ENCODE assay signal across 1 cellular context in the genomic region with DNA sequence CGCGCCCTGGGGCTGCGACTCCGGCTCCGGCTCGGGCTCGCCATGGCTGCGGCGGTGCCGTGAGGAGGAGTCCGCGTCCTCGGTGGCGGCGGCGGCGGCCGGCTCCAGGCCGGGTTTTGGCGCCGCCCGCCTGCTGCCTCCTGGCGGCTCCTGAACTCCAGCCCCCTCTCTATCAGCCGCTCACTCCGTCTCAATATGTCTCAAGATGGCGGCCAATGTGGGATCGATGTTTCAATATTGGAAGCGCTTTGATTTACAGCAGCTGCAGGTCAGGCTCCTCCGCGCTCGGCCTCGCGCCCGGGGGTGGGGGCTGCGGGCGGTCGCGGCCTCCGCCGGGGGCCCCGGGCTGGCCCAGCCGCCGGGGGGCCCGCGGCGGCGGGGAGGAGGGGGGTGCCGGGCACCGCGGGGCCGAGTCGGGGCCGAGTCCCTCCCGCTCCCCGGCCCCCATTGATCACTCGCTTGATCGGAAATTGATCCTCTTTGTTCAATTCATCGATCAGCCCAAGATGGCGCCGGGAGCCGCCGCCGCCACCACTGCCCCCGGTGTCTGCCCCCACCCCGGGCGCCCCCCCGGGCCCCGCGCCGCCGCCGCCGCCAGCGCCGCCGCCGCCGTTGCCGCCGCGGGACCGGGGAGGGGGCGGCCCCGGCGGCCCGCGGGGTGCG.
A peak's percentile ranks its signal among the peaks of the same experiment; 100 is the strongest.
TF ChIP-seq lines count a peak whose summit lies in the region.

No MANE protein-coding gene starts in this region.

TF ChIP-seq in K562, 482 proteins besides CTCF, POLR2A, EP300 and RAD21 (continued from another document and continues in another):
- TF ChIP-seq JUND (IDR thresholded peaks at IDR 0.05; ENCODE audit: borderline replicate concordance, low read depth, low read length) (0 out of 2 replicates have a peak, but pooled peaks have one; percentile 24), JUND (tag; IDR thresholded peaks at IDR 0.05; ENCODE audit: borderline replicate concordance, low read depth, low read length) (no peak), CREBBP (IDR thresholded peaks at IDR 0.05; ENCODE audit: low read depth, low read length) (no peak), RCOR1 (IDR thresholded peaks at IDR 0.05; ENCODE audit: borderline replicate concordance in 1 of 2, low read depth in 2 of 2, low read length in 2 of 2) (0 out of 4 replicates have a peak, but pooled peaks of 1 of the 2 experiments have one; percentile 7), YY1 (IDR thresholded peaks at IDR 0.05; ENCODE audit: borderline replicate concordance in 1 of 3, control insufficient read depth in 1 of 3, extremely low read depth in 1 of 3, insufficient read depth in 3 of 3, insufficient read length in 1 of 3, insufficient replicate concordance in 2 of 3, low read depth in 1 of 3, low read length in 2 of 3) (peak; percentile 65 to 90 (median 90)), ZNF780A (CRISPR knock-in tag; IDR thresholded peaks at IDR 0.05) (no peak), CTBP1 (IDR thresholded peaks at IDR 0.05; ENCODE audit: borderline replicate concordance) (peak; percentile 13; the same call in 1 of the 2 replicates), CXXC5 (CRISPR knock-in tag; IDR thresholded peaks at IDR 0.05) (peak; percentile 63; the same call in 1 of the 2 replicates), ZC3H8 (IDR thresholded peaks at IDR 0.05) (no peak), E2F3 (CRISPR knock-in tag; IDR thresholded peaks at IDR 0.05) (no peak), ZNF583 (CRISPR knock-in tag; IDR thresholded peaks at IDR 0.05) (no peak), SP2 (IDR thresholded peaks at IDR 0.05; ENCODE audit: extremely low read depth, low read depth, low read length, poor library complexity, severe bottlenecking) (no peak), TCFL5 (CRISPR knock-in tag; conservative IDR thresholded peaks at IDR 0.05) (no peak), SRSF3 (IDR thresholded peaks at IDR 0.05; ENCODE audit: insufficient read depth, low read length) (no peak), NEUROD1 (IDR thresholded peaks at IDR 0.05; ENCODE audit: borderline replicate concordance, low read depth, low read length, partially characterized antibody) (peak; percentile 82), NR2C2 (CRISPR knock-in tag; IDR thresholded peaks at IDR 0.05) (no peak), NR2C2 (tag; IDR thresholded peaks at IDR 0.05) (peak; percentile 29; the same call in 1 of the 2 replicates), NFRKB (IDR thresholded peaks at IDR 0.05; ENCODE audit: low read depth) (peak; percentile 29; the same call in 1 of the 2 replicates), GABPB2 (CRISPR knock-in tag; conservative IDR thresholded peaks at IDR 0.05) (no peak), ZNF24 (IDR thresholded peaks at IDR 0.05) (no peak), FOXK1 (CRISPR knock-in tag; IDR thresholded peaks at IDR 0.05; ENCODE audit: borderline replicate concordance) (no peak), MEIS2 (IDR thresholded peaks at IDR 0.05; ENCODE audit: partially characterized antibody) (peak; percentile 25), ZBTB8A (IDR thresholded peaks at IDR 0.05; ENCODE audit: partially characterized antibody) (no peak), TARDBP (IDR thresholded peaks at IDR 0.05) (no peak), NFIX (CRISPR knock-in tag; IDR thresholded peaks at IDR 0.05; ENCODE audit: low read depth) (no peak), RBM25 (IDR thresholded peaks at IDR 0.05; ENCODE audit: low read depth, low read length, severe bottlenecking) (peak; percentile 42), TAF15 (IDR thresholded peaks at IDR 0.05; ENCODE audit: low read depth, low read length) (no peak), CCNT2 (IDR thresholded peaks at IDR 0.05; ENCODE audit: borderline replicate concordance, extremely low read depth, insufficient read length, low read depth, low read length) (peak; percentile 42), ZNF766 (CRISPR knock-in tag; conservative IDR thresholded peaks at IDR 0.05) (peak; percentile 54; the same call in 1 of the 2 replicates), HDAC1 (IDR thresholded peaks at IDR 0.05) (no peak), KDM5B (IDR thresholded peaks at IDR 0.05; ENCODE audit: insufficient replicate concordance, low read depth, low read length) (peak; percentile 55), SMARCE1 (IDR thresholded peaks at IDR 0.05) (no peak), KAT2B (IDR thresholded peaks at IDR 0.05; ENCODE audit: low read depth, low read length) (no peak), SMC3 (conservative IDR thresholded peaks at IDR 0.05; ENCODE audit: insufficient read depth, low read depth, low read length) (0 out of 2 replicates have a peak, but pooled peaks have one; percentile 22), BACH1 (tag; IDR thresholded peaks at IDR 0.05) (no peak), ZNF79 (CRISPR knock-in tag; IDR thresholded peaks at IDR 0.05; ENCODE audit: low read depth) (no peak), ZNF699 (CRISPR knock-in tag; IDR thresholded peaks at IDR 0.05; ENCODE audit: insufficient replicate concordance) (no peak), CBFA2T2 (conservative IDR thresholded peaks at IDR 0.05) (no peak), ELF4 (CRISPR knock-in tag; IDR thresholded peaks at IDR 0.05) (no peak), RBFOX2 (IDR thresholded peaks at IDR 0.05; ENCODE audit: low read depth, low read length) (peak; percentile 58), MTA1 (IDR thresholded peaks at IDR 0.05; ENCODE audit: borderline replicate concordance) (no peak), MYNN (IDR thresholded peaks at IDR 0.05) (no peak), MYNN (CRISPR knock-in tag; IDR thresholded peaks at IDR 0.05) (no peak)
- TF ChIP-seq, protein P1, sequence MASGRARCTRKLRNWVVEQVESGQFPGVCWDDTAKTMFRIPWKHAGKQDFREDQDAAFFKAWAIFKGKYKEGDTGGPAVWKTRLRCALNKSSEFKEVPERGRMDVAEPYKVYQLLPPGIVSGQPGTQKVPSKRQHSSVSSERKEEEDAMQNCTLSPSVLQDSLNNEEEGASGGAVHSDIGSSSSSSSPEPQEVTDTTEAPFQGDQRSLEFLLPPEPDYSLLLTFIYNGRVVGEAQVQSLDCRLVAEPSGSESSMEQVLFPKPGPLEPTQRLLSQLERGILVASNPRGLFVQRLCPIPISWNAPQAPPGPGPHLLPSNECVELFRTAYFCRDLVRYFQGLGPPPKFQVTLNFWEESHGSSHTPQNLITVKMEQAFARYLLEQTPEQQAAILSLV (tag; IDR thresholded peaks at IDR 0.05) = no peak
- TF ChIP-seq, protein P2, sequence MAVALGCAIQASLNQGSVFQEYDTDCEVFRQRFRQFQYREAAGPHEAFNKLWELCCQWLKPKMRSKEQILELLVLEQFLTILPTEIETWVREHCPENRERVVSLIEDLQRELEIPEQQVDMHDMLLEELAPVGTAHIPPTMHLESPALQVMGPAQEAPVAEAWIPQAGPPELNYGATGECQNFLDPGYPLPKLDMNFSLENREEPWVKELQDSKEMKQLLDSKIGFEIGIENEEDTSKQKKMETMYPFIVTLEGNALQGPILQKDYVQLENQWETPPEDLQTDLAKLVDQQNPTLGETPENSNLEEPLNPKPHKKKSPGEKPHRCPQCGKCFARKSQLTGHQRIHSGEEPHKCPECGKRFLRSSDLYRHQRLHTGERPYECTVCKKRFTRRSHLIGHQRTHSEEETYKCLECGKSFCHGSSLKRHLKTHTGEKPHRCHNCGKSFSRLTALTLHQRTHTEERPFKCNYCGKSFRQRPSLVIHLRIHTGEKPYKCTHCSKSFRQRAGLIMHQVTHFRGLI (CRISPR knock-in tag; IDR thresholded peaks at IDR 0.05) = no peak
- TF ChIP-seq, protein P3, sequence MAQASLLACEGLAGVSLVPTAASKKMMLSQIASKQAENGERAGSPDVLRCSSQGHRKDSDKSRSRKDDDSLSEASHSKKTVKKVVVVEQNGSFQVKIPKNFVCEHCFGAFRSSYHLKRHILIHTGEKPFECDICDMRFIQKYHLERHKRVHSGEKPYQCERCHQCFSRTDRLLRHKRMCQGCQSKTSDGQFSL (CRISPR knock-in tag; IDR thresholded peaks at IDR 0.05) = no peak
- TF ChIP-seq, protein P3 (tag; IDR thresholded peaks at IDR 0.05) = peak in 1 of 2 experiments; percentile 87; a peak in 2 of 4 replicates
- TF ChIP-seq, protein P4, sequence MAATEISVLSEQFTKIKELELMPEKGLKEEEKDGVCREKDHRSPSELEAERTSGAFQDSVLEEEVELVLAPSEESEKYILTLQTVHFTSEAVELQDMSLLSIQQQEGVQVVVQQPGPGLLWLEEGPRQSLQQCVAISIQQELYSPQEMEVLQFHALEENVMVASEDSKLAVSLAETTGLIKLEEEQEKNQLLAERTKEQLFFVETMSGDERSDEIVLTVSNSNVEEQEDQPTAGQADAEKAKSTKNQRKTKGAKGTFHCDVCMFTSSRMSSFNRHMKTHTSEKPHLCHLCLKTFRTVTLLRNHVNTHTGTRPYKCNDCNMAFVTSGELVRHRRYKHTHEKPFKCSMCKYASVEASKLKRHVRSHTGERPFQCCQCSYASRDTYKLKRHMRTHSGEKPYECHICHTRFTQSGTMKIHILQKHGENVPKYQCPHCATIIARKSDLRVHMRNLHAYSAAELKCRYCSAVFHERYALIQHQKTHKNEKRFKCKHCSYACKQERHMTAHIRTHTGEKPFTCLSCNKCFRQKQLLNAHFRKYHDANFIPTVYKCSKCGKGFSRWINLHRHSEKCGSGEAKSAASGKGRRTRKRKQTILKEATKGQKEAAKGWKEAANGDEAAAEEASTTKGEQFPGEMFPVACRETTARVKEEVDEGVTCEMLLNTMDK (IDR thresholded peaks at IDR 0.05; ENCODE audit: borderline replicate concordance, insufficient read depth, low read depth, low read length, poor library complexity, severe bottlenecking) = peak; percentile 72
- TF ChIP-seq, protein P5, sequence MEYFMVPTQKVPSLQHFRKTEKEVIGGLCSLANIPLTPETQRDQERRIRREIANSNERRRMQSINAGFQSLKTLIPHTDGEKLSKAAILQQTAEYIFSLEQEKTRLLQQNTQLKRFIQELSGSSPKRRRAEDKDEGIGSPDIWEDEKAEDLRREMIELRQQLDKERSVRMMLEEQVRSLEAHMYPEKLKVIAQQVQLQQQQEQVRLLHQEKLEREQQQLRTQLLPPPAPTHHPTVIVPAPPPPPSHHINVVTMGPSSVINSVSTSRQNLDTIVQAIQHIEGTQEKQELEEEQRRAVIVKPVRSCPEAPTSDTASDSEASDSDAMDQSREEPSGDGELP (CRISPR knock-in tag; IDR thresholded peaks at IDR 0.05; ENCODE audit: borderline replicate concordance) = 0 out of 2 replicates have a peak, but pooled peaks have one; percentile 26
- TF ChIP-seq, protein P6, sequence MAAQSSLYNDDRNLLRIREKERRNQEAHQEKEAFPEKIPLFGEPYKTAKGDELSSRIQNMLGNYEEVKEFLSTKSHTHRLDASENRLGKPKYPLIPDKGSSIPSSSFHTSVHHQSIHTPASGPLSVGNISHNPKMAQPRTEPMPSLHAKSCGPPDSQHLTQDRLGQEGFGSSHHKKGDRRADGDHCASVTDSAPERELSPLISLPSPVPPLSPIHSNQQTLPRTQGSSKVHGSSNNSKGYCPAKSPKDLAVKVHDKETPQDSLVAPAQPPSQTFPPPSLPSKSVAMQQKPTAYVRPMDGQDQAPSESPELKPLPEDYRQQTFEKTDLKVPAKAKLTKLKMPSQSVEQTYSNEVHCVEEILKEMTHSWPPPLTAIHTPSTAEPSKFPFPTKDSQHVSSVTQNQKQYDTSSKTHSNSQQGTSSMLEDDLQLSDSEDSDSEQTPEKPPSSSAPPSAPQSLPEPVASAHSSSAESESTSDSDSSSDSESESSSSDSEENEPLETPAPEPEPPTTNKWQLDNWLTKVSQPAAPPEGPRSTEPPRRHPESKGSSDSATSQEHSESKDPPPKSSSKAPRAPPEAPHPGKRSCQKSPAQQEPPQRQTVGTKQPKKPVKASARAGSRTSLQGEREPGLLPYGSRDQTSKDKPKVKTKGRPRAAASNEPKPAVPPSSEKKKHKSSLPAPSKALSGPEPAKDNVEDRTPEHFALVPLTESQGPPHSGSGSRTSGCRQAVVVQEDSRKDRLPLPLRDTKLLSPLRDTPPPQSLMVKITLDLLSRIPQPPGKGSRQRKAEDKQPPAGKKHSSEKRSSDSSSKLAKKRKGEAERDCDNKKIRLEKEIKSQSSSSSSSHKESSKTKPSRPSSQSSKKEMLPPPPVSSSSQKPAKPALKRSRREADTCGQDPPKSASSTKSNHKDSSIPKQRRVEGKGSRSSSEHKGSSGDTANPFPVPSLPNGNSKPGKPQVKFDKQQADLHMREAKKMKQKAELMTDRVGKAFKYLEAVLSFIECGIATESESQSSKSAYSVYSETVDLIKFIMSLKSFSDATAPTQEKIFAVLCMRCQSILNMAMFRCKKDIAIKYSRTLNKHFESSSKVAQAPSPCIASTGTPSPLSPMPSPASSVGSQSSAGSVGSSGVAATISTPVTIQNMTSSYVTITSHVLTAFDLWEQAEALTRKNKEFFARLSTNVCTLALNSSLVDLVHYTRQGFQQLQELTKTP (IDR thresholded peaks at IDR 0.05; ENCODE audit: low read depth in 1 of 2, partially characterized antibody in 2 of 2) = no peak
- TF ChIP-seq, protein P7, sequence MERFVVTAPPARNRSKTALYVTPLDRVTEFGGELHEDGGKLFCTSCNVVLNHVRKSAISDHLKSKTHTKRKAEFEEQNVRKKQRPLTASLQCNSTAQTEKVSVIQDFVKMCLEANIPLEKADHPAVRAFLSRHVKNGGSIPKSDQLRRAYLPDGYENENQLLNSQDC (CRISPR knock-in tag; IDR thresholded peaks at IDR 0.05) = peak; percentile 97; the same call in 1 of the 2 replicates
- TF ChIP-seq, protein P8, sequence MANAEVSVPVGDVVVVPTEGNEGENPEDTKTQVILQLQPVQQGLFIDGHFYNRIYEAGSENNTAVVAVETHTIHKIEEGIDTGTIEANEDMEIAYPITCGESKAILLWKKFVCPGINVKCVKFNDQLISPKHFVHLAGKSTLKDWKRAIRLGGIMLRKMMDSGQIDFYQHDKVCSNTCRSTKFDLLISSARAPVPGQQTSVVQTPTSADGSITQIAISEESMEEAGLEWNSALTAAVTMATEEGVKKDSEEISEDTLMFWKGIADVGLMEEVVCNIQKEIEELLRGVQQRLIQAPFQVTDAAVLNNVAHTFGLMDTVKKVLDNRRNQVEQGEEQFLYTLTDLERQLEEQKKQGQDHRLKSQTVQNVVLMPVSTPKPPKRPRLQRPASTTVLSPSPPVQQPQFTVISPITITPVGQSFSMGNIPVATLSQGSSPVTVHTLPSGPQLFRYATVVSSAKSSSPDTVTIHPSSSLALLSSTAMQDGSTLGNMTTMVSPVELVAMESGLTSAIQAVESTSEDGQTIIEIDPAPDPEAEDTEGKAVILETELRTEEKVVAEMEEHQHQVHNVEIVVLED (CRISPR knock-in tag; IDR thresholded peaks at IDR 0.05) = peak; percentile 25; the same call in 1 of the 2 replicates
- TF ChIP-seq, protein P9, sequence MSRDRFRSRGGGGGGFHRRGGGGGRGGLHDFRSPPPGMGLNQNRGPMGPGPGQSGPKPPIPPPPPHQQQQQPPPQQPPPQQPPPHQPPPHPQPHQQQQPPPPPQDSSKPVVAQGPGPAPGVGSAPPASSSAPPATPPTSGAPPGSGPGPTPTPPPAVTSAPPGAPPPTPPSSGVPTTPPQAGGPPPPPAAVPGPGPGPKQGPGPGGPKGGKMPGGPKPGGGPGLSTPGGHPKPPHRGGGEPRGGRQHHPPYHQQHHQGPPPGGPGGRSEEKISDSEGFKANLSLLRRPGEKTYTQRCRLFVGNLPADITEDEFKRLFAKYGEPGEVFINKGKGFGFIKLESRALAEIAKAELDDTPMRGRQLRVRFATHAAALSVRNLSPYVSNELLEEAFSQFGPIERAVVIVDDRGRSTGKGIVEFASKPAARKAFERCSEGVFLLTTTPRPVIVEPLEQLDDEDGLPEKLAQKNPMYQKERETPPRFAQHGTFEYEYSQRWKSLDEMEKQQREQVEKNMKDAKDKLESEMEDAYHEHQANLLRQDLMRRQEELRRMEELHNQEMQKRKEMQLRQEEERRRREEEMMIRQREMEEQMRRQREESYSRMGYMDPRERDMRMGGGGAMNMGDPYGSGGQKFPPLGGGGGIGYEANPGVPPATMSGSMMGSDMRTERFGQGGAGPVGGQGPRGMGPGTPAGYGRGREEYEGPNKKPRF (IDR thresholded peaks at IDR 0.05; ENCODE audit: low read depth, low read length) = no peak
